8 cellular contexts compared by ENCODE assay signal in genomic region chr2:55618025-55618648, GRCh38. TPM values are rescaled to one million over a fixed set of nuclear protein-coding genes. Genes with fewer than 3 reads are reported as not detected.
A peak's percentile ranks its signal among the peaks of the same experiment; 100 is the strongest.
DNase-seq lines count a peak whose midpoint lies in the region; ATAC-seq and TF ChIP-seq lines count a peak whose summit lies in the region.

No MANE protein-coding gene starts in this region.

- intact Hi-C loops in prostate gland (cut with DNase I): loop anchor here (5.0 kb wide), 2 partner anchors 96 to 201 kb away; partner anchors contain the start of gene CCDC88A

- H3K4me1 Mint-ChIP-seq in natural killer cell treated with Interleukin-12 subunit alpha and Interleukin-12 subunit beta and Interleukin-15 and Interleukin-18, amount 100 ng/mL, for 72 hours (ENCODE audit: low read depth in 2 of 2): peaks cover 26 to 41% of the 10 kb centered on the region in 2 donors

- no peaks in the 10 kb centered on the region for H3K27me3 Mint-ChIP-seq in natural killer cell treated with Interleukin-12 subunit alpha and Interleukin-12 subunit beta and Interleukin-15 and Interleukin-18, amount 100 ng/mL, for 72 hours

- peak overlapping the region; percentile 80 to 96 for H3K27ac ChIP-seq in prostate gland

- H3K9me3 Mint-ChIP-seq in natural killer cell treated with Interleukin-12 subunit alpha and Interleukin-12 subunit beta and Interleukin-15 and Interleukin-18, amount 100 ng/mL, for 72 hours: no peaks in the 10 kb centered on the region

- H3K36me3 ChIP-seq in H7 (replicated peaks; ENCODE audit: control insufficient read depth, insufficient read depth, low read length) (peaks cover 4% of the 10 kb centered on the region; the same call in 1 of the 2 replicates), prostate gland (no peaks in the 10 kb centered on the region)

- no peak for ATAC-seq in natural killer cell treated with Interleukin-12 subunit alpha and Interleukin-12 subunit beta and Interleukin-15 and Interleukin-18, amount 100 ng/mL, for 72 hours
- no peak for ATAC-seq in HG02763 (IDR thresholded peaks at IDR 0.05; ENCODE audit: unreplicated experiment)

- H3K27me3 ChIP-seq in H7 (ENCODE audit: control insufficient read depth, insufficient read depth, low read length): no peaks in the 10 kb centered on the region
- no peaks in the 10 kb centered on the region for H3K27me3 ChIP-seq in prostate gland (replicated peaks; ENCODE audit: insufficient read depth)

- peaks cover 3% of the 10 kb centered on the region for H3K4me1 ChIP-seq in prostate gland (replicated peaks)

- H3K4me3 ChIP-seq in H7 (ENCODE audit: insufficient read depth, low read depth, low read length) (peak overlapping the region; percentile 65), fibroblast of villous mesenchyme (ENCODE audit: low read depth, low read length) (peak overlapping the region; percentile 92), prostate gland (peak overlapping the region; percentile 94 to 96)

- 0% methylated on average over 26 of the region's 26 CpGs for WGBS in prostate gland

- peaks cover 4% of the 10 kb centered on the region for H3K36me3 Mint-ChIP-seq in natural killer cell treated with Interleukin-12 subunit alpha and Interleukin-12 subunit beta and Interleukin-15 and Interleukin-18, amount 100 ng/mL, for 72 hours

- no peak overlapping the region for H3K27ac Mint-ChIP-seq in natural killer cell treated with Interleukin-12 subunit alpha and Interleukin-12 subunit beta and Interleukin-15 and Interleukin-18, amount 100 ng/mL, for 72 hours

- TF ChIP-seq CTCF in fibroblast of villous mesenchyme (IDR thresholded peaks at IDR 0.05; ENCODE audit: insufficient read depth, low read depth, low read length): no peak
- no peak for TF ChIP-seq CTCF in prostate gland (IDR thresholded peaks at IDR 0.05)

- H3K4me3 Mint-ChIP-seq in natural killer cell treated with Interleukin-12 subunit alpha and Interleukin-12 subunit beta and Interleukin-15 and Interleukin-18, amount 100 ng/mL, for 72 hours: no peak overlapping the region

- TF ChIP-seq POLR2A in prostate gland (IDR thresholded peaks at IDR 0.05): no peak

- no peaks in the 10 kb centered on the region for H3K9me3 ChIP-seq in prostate gland

- peak; percentile 43 for DNase-seq in ELR (ENCODE audit: low read depth)
- DNase-seq in H7: peak; percentile 16
- peak; percentile 34 for DNase-seq in RKO (ENCODE audit: low spot score)
- peak; percentile 30 for DNase-seq in fibroblast of villous mesenchyme (ENCODE audit: low read depth)
- no peak for DNase-seq in prostate gland (ENCODE audit: low spot score)
- no peak for DNase-seq in natural killer cell treated with Interleukin-12 subunit alpha and Interleukin-12 subunit beta and Interleukin-15 and Interleukin-18, amount 100 ng/mL, for 72 hours (ENCODE audit: low spot score)
- no peak for DNase-seq in NCI-H1105 (lab: John Stamatoyannopoulos, UW)

RNA-seq across cellular contexts. Expression of gene PPP4R3B, which starts 0.7 kb away (rescaled TPM):
- total RNA-seq in H7 (2014; rRNA removed; shearing (Covaris generic)): 23.5 and 26.8 TPM in 2 replicates
- total RNA-seq in fibroblast of villous mesenchyme (34.1 and 47.5 TPM in 2 replicates), prostate gland (10 to 100 TPM; 51.4 to 62.0 TPM)
- 10 to 100 TPM; 80.1 to 92.4 TPM for total RNA-seq in natural killer cell treated with Interleukin-12 subunit alpha and Interleukin-12 subunit beta and Interleukin-15 and Interleukin-18, amount 100 ng/mL, for 72 hours

Comparison
In these comparisons a context has a peak if more than half of its experiments do, and no peak if none do; other contexts are left out.
1. DNase-seq: peak in ELR (single experiment), H7 (single experiment), RKO (single experiment) and fibroblast of villous mesenchyme (single experiment); none in prostate gland (single experiment), natural killer cell treated with Interleukin-12 subunit alpha and Interleukin-12 subunit beta and Interleukin-15 and Interleukin-18, amount 100 ng/mL, for 72 hours (single experiment) and NCI-H1105 (single experiment).
2. Peak in every context shown above with its lines, with median percentiles within 50 percentile points of each other: H3K4me3 ChIP-seq.